Comparison of ENCODE assay signal across 18 cellular contexts in the genomic region with DNA sequence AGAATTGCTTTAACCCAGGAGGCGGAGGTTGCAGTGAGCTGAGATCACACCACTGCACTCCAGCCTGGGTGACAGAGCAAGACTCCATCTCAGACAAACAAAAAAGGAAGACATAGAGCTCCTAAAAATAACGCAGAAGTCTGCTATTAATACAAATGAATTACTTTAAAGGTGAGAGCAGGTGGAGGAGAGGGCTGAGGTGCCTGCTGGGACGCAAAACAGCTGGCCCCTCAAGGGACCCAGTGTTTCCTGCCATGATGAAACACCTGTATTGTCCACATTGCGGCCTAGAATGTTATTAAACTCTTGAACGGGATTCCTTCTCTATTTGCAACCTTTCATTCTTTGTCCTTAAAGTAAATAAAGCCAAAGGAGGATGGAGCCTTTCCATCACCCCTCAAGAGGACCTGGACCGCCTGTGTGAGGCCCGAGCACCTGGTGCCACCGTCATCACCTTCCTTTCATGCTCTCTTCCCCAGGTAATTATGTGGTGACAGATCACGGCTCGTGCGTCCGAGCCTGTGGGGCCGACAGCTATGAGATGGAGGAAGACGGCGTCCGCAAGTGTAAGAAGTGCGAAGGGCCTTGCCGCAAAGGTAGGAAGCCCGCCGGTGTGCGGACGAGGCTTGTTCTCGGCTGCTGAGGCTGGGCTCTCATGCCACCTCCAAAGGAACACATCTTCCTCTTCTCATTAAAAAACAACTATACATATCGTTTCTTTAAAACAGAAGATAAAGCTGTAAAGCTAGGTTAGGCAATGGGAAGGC.
DNase-seq lines count a peak whose midpoint lies in the region; ATAC-seq and TF ChIP-seq lines count a peak whose summit lies in the region.
"Had no signal": no experiment of that assay in that cellular context is flagged by ENCODE, and none has a peak within 500 bp of the region (broad histone marks: within the 10 kb centered on the region; RNA-seq: fewer than 3 reads in every experiment).

No MANE protein-coding gene starts in this region.

- peaks cover 0 to 95% (median 65%) of the 10 kb centered on the region in 9 donors for H3K36me3 ChIP-seq in heart left ventricle

- H3K27me3 Mint-ChIP-seq in activated naive CD8-positive, alpha-beta T cell treated with anti-CD3 and anti-CD28 coated beads, Interleukin-2, amount 50 U/mL, for 24 hours: peaks cover 2% of the 10 kb centered on the region

- no peaks in the 10 kb centered on the region for H3K9me3 Mint-ChIP-seq in activated naive CD8-positive, alpha-beta T cell treated with anti-CD3 and anti-CD28 coated beads, Interleukin-2, amount 50 U/mL, for 24 hours
- H3K9me3 Mint-ChIP-seq: GM23338; T-helper 1 cell treated with Interleukin-12 subunit alpha and Interleukin-12 subunit beta and Interleukin-4 antibody, amounts not matched to agents 30 μg/mL and 1 μg/mL, for 36 hours had no signal

- POLR2A ChIA-PET in AG04450 (lab: Yijun Ruan, JAX): no interaction called here
- POLR2A ChIA-PET in RWPE1 (lab: Yijun Ruan, JAX; ENCODE audit: low non-redundant PET): no interaction called here

- H3K4me1 ChIP-seq in heart left ventricle: peaks cover 0 to 10% (median 0%) of the 10 kb centered on the region in 12 donors

- no peak overlapping the region for H3K27ac Mint-ChIP-seq in activated naive CD8-positive, alpha-beta T cell treated with anti-CD3 and anti-CD28 coated beads, Interleukin-2, amount 50 U/mL, for 24 hours
- H3K27ac Mint-ChIP-seq: GM23338; T-helper 1 cell treated with Interleukin-12 subunit alpha and Interleukin-12 subunit beta and Interleukin-4 antibody, amounts not matched to agents 30 μg/mL and 1 μg/mL, for 36 hours had no signal

- WGBS in heart left ventricle, 4 donors: 92 to 95% (median 94%) methylated on average over 24 of the region's 24 CpGs

- no peaks in the 10 kb centered on the region for H3K4me1 Mint-ChIP-seq in activated naive CD8-positive, alpha-beta T cell treated with anti-CD3 and anti-CD28 coated beads, Interleukin-2, amount 50 U/mL, for 24 hours

- no peaks in the 10 kb centered on the region for H3K36me3 Mint-ChIP-seq in activated naive CD8-positive, alpha-beta T cell treated with anti-CD3 and anti-CD28 coated beads, Interleukin-2, amount 50 U/mL, for 24 hours (ENCODE audit: low read depth)

- no peak for TF ChIP-seq POLR2A in heart left ventricle (IDR thresholded peaks at IDR 0.05)

- H3K9me3 ChIP-seq in AG04450 (ENCODE audit: control insufficient read depth, insufficient read depth, low read length) (no peaks in the 10 kb centered on the region; the same call in 1 of the 2 replicates), heart left ventricle (no peaks in the 10 kb centered on the region)

- no peak overlapping the region for H3K4me3 ChIP-seq in AG04450 (ENCODE audit: low read depth, low read length)
- no peak overlapping the region for H3K4me3 ChIP-seq in heart left ventricle
- H3K4me3 ChIP-seq: GM12878, GM23338 had no signal

- CTCF ChIA-PET in AG04450 (lab: Charles Lee): interaction anchor here (3.4 kb wide), 1 partner anchor 99 kb away, joined by 17 read pairs; no protein-coding TSS in a partner anchor
- CTCF ChIA-PET in RWPE1 (lab: Yijun Ruan, JAX): interaction anchor here (0.8 to 1.1 kb wide), 2 partner anchors 11 to 17 kb away, joined by 3 read pairs; no protein-coding TSS in a partner anchor

- ATAC-seq in heart left ventricle: no peak
- no peak for ATAC-seq in activated naive CD8-positive, alpha-beta T cell treated with anti-CD3 and anti-CD28 coated beads, Interleukin-2, amount 50 U/mL, for 24 hours
- ATAC-seq in HG02970 (IDR thresholded peaks at IDR 0.05; ENCODE audit: low FRiP score, unreplicated experiment): no peak
- ATAC-seq in GM21515 (IDR thresholded peaks at IDR 0.05; ENCODE audit: unreplicated experiment): no peak
- ATAC-seq: GM12878, GM23338, Panc1, SK-N-SH treated with all-trans-retinoic acid at 6 μM for 48 hours had no signal

- TF ChIP-seq CTCF in AG04450 (IDR thresholded peaks at IDR 0.05; ENCODE audit: low read depth, low read length) (no peak), RWPE1 (conservative IDR thresholded peaks at IDR 0.05; ENCODE audit: low read depth) (no peak), heart left ventricle (IDR thresholded peaks at IDR 0.05) (no peak)

- no peak overlapping the region for H3K4me3 Mint-ChIP-seq in activated naive CD8-positive, alpha-beta T cell treated with anti-CD3 and anti-CD28 coated beads, Interleukin-2, amount 50 U/mL, for 24 hours
- H3K4me3 Mint-ChIP-seq: GM23338; T-helper 1 cell treated with Interleukin-12 subunit alpha and Interleukin-12 subunit beta and Interleukin-4 antibody, amounts not matched to agents 30 μg/mL and 1 μg/mL, for 36 hours had no signal

- peak overlapping the region; percentile 39 for H3K27ac ChIP-seq in AG04450 (ENCODE audit: low read depth, low read length)
- peak overlapping the region; percentile 7 for H3K27ac ChIP-seq in RWPE1
- H3K27ac ChIP-seq in heart left ventricle: no peak overlapping the region

- DNase-seq in AG04450 (ENCODE audit: low read depth, low spot score) (no peak), NCI-H1105 (lab: John Stamatoyannopoulos, UW) (peak; percentile 11), NCI-H345 (lab: John Stamatoyannopoulos, UW) (peak; percentile 44), RWPE1 (ENCODE audit: low spot score) (no peak), heart left ventricle (no peak)
- no peak for DNase-seq in activated naive CD8-positive, alpha-beta T cell treated with anti-CD3 and anti-CD28 coated beads, Interleukin-2, amount 50 U/mL, for 24 hours
- DNase-seq: C1 segment of cervical spinal cord, NCI-H1417 treated with DMSO at 0.1 percent for 48 hours, NCI-H2171 treated with DMSO at 0.1 percent for 48 hours, NCI-H526 treated with DMSO at 0.1 percent for 48 hours, Right ventricle myocardium superior had no signal

- H3K27me3 ChIP-seq in AG04450 (ENCODE audit: control insufficient read depth, insufficient read depth, low read length) (no peaks in the 10 kb centered on the region), heart left ventricle (no peaks in the 10 kb centered on the region)

- intact Hi-C loops in heart left ventricle (cut with DNase I): loop anchor here in 1 of 10 donors (10.0 kb wide), 1 partner anchor 99 kb away; no protein-coding TSS in a partner anchor

Comparison
In these comparisons a context has a peak if more than half of its experiments do, and no peak if none do; other contexts are left out.
1. DNase-seq: peak in NCI-H1105 (single experiment) and NCI-H345 (single experiment); none in AG04450 (single experiment), RWPE1 (single experiment), heart left ventricle (0 of 5) and activated naive CD8-positive, alpha-beta T cell treated with anti-CD3 and anti-CD28 coated beads, Interleukin-2, amount 50 U/mL, for 24 hours (single experiment).
2. H3K27ac ChIP-seq: peak in AG04450 (single experiment) and RWPE1 (single experiment); none in heart left ventricle (0 of 12).